1 cellular context compared by ENCODE assay signal in genomic region chrX:85244411-85245210, GRCh38.
TF ChIP-seq lines count a peak whose summit lies in the region.

No MANE protein-coding gene starts in this region.

TF ChIP-seq in WTC11, 78 proteins besides CTCF, POLR2A, EP300 and RAD21 (continued from another document):
- TF ChIP-seq ZNF281 (CRISPR knock-in tag; IDR thresholded peaks at IDR 0.05), result no peak
- no peak for TF ChIP-seq TP53 (CRISPR knock-in tag; IDR thresholded peaks at IDR 0.05)
- TF ChIP-seq KAT7 (CRISPR knock-in tag; IDR thresholded peaks at IDR 0.05; ENCODE audit: borderline replicate concordance), result no peak
